10 cellular contexts compared by ENCODE assay signal in genomic region chr14:59276235-59276634, GRCh38.
A peak's percentile ranks its signal among the peaks of the same experiment; 100 is the strongest.
DNase-seq lines count a peak whose midpoint lies in the region; ATAC-seq and TF ChIP-seq lines count a peak whose summit lies in the region.
"Had no signal": no experiment of that assay in that cellular context is flagged by ENCODE, and none has a peak within 500 bp of the region (broad histone marks: within the 10 kb centered on the region; RNA-seq: fewer than 3 reads in every experiment).

No MANE protein-coding gene starts in this region.

- ATAC-seq in natural killer cell treated with Interleukin-12 subunit alpha and Interleukin-12 subunit beta and Interleukin-15 and Interleukin-18, amount 100 ng/mL, for 72 hours = no peak
- ATAC-seq in natural killer cell (no peak), memory B cell (ENCODE audit: low read depth) (peak; percentile 20), GM21576 (IDR thresholded peaks at IDR 0.05; ENCODE audit: unreplicated experiment) (no peak)
- no peak for ATAC-seq in activated naive CD8-positive, alpha-beta T cell treated with anti-CD3 and anti-CD28 coated beads, Interleukin-2, amount 10 ng/mL, durations not matched to agents 7 days and 5 days (ENCODE audit: low read depth)

- H3K36me3 Mint-ChIP-seq in natural killer cell treated with Interleukin-12 subunit alpha and Interleukin-12 subunit beta and Interleukin-15 and Interleukin-18, amount 100 ng/mL, for 72 hours = no peaks in the 10 kb centered on the region
- H3K36me3 Mint-ChIP-seq in natural killer cell (no peaks in the 10 kb centered on the region), memory B cell (peaks cover 12% of the 10 kb centered on the region)
- peaks cover 11% of the 10 kb centered on the region for H3K36me3 Mint-ChIP-seq in activated naive CD8-positive, alpha-beta T cell treated with anti-CD3 and anti-CD28 coated beads, Interleukin-2, amount 10 ng/mL, durations not matched to agents 7 days and 5 days

- H3K27me3 Mint-ChIP-seq in natural killer cell treated with Interleukin-12 subunit alpha and Interleukin-12 subunit beta and Interleukin-15 and Interleukin-18, amount 100 ng/mL, for 72 hours = no peaks in the 10 kb centered on the region
- H3K27me3 Mint-ChIP-seq in natural killer cell (ENCODE audit: low read depth in 2 of 2) (no peaks in the 10 kb centered on the region), memory B cell (no peaks in the 10 kb centered on the region)
- H3K27me3 Mint-ChIP-seq in activated naive CD8-positive, alpha-beta T cell treated with anti-CD3 and anti-CD28 coated beads, Interleukin-2, amount 10 ng/mL, durations not matched to agents 7 days and 5 days = no peaks in the 10 kb centered on the region

- H3K4me1 Mint-ChIP-seq in natural killer cell treated with Interleukin-12 subunit alpha and Interleukin-12 subunit beta and Interleukin-15 and Interleukin-18, amount 100 ng/mL, for 72 hours (ENCODE audit: low read depth in 2 of 2) = peaks cover 22% of the 10 kb centered on the region in 2 donors
- H3K4me1 Mint-ChIP-seq in natural killer cell = peaks cover 19 to 22% of the 10 kb centered on the region in 2 donors
- H3K4me1 Mint-ChIP-seq in activated naive CD8-positive, alpha-beta T cell treated with anti-CD3 and anti-CD28 coated beads, Interleukin-2, amount 10 ng/mL, durations not matched to agents 7 days and 5 days = peaks cover 17% of the 10 kb centered on the region
- H3K4me1 Mint-ChIP-seq in memory B cell = peaks cover 25% of the 10 kb centered on the region

- no peak for TF ChIP-seq CTCF in natural killer cell (IDR thresholded peaks at IDR 0.05)

- no peaks in the 10 kb centered on the region for H3K9me3 Mint-ChIP-seq in natural killer cell treated with Interleukin-12 subunit alpha and Interleukin-12 subunit beta and Interleukin-15 and Interleukin-18, amount 100 ng/mL, for 72 hours
- H3K9me3 Mint-ChIP-seq in natural killer cell = no peaks in the 10 kb centered on the region
- no peaks in the 10 kb centered on the region for H3K9me3 Mint-ChIP-seq in activated naive CD8-positive, alpha-beta T cell treated with anti-CD3 and anti-CD28 coated beads, Interleukin-2, amount 10 ng/mL, durations not matched to agents 7 days and 5 days
- H3K9me3 Mint-ChIP-seq in memory B cell = no peaks in the 10 kb centered on the region

- no peak for DNase-seq in natural killer cell treated with Interleukin-12 subunit alpha and Interleukin-12 subunit beta and Interleukin-15 and Interleukin-18, amount 100 ng/mL, for 72 hours (ENCODE audit: low spot score)
- DNase-seq in natural killer cell = no peak
- no peak for DNase-seq in activated naive CD8-positive, alpha-beta T cell treated with anti-CD3 and anti-CD28 coated beads, Interleukin-2, amount 10 ng/mL, durations not matched to agents 7 days and 5 days
- DNase-seq in memory B cell (ENCODE audit: low spot score in 2 of 2) = no peak
- no peak for DNase-seq in HPDE6-E6E7 (ENCODE audit: extremely low spot score)
- no peak for DNase-seq in SW 1271 (lab: John Stamatoyannopoulos, UW)
- no peak for DNase-seq in superior temporal gyrus (ENCODE audit: extremely low spot score)
- DNase-seq: cerebellar nuclear complex, NCI-H510A treated with DMSO at 0.1 percent for 48 hours had no signal

- H3K27ac Mint-ChIP-seq in natural killer cell treated with Interleukin-12 subunit alpha and Interleukin-12 subunit beta and Interleukin-15 and Interleukin-18, amount 100 ng/mL, for 72 hours = peak overlapping the region; percentile 55 to 72
- H3K27ac Mint-ChIP-seq in natural killer cell = peak overlapping the region in 1 of 2 donors; percentile 54
- H3K27ac Mint-ChIP-seq in activated naive CD8-positive, alpha-beta T cell treated with anti-CD3 and anti-CD28 coated beads, Interleukin-2, amount 10 ng/mL, durations not matched to agents 7 days and 5 days = no peak overlapping the region
- H3K27ac Mint-ChIP-seq in memory B cell = no peak overlapping the region

- intact Hi-C loops in natural killer cell (cut with micrococcal nuclease) = no loop called here

- POLR2A ChIA-PET in activated naive CD8-positive, alpha-beta T cell treated with anti-CD3 and anti-CD28 coated beads, Interleukin-2, amount 10 ng/mL, durations not matched to agents 7 days and 5 days (lab: Charles Lee) = no interaction called here

- H3K4me3 Mint-ChIP-seq in natural killer cell treated with Interleukin-12 subunit alpha and Interleukin-12 subunit beta and Interleukin-15 and Interleukin-18, amount 100 ng/mL, for 72 hours = peak overlapping the region; percentile 66
- H3K4me3 Mint-ChIP-seq in natural killer cell = no peak overlapping the region
- peak overlapping the region; percentile 0 for H3K4me3 Mint-ChIP-seq in activated naive CD8-positive, alpha-beta T cell treated with anti-CD3 and anti-CD28 coated beads, Interleukin-2, amount 10 ng/mL, durations not matched to agents 7 days and 5 days
- H3K4me3 Mint-ChIP-seq in memory B cell = no peak overlapping the region

Comparison
In these comparisons a context has a peak if more than half of its experiments do, and no peak if none do; other contexts are left out.
1. H3K4me3 Mint-ChIP-seq: peak in natural killer cell treated with Interleukin-12 subunit alpha and Interleukin-12 subunit beta and Interleukin-15 and Interleukin-18, amount 100 ng/mL, for 72 hours (single experiment) and activated naive CD8-positive, alpha-beta T cell treated with anti-CD3 and anti-CD28 coated beads, Interleukin-2, amount 10 ng/mL, durations not matched to agents 7 days and 5 days (single experiment); none in natural killer cell (single experiment) and memory B cell (single experiment).
2. H3K27ac Mint-ChIP-seq: peak in natural killer cell treated with Interleukin-12 subunit alpha and Interleukin-12 subunit beta and Interleukin-15 and Interleukin-18, amount 100 ng/mL, for 72 hours (2 of 2); none in activated naive CD8-positive, alpha-beta T cell treated with anti-CD3 and anti-CD28 coated beads, Interleukin-2, amount 10 ng/mL, durations not matched to agents 7 days and 5 days (single experiment) and memory B cell (single experiment).